8 cellular contexts compared by ENCODE assay signal in genomic region chr7:151110941-151111645, GRCh38. TPM values are rescaled to one million over a fixed set of nuclear protein-coding genes. Genes with fewer than 3 reads are reported as not detected.
DNase-seq lines count a peak whose midpoint lies in the region; ATAC-seq lines count a peak whose summit lies in the region.

No MANE protein-coding gene starts in this region.

- no peak overlapping the region for H3K9ac ChIP-seq in mesendoderm (ENCODE audit: low read length)

- H2AK5ac ChIP-seq in mesendoderm (ENCODE audit: low read length): no peak overlapping the region

- H3K4me3 ChIP-seq in mesendoderm (ENCODE audit: low read length): no peak overlapping the region

- H3K4me3 Mint-ChIP-seq in activated CD4-positive, alpha-beta memory T cell treated with anti-CD3 and anti-CD28 coated beads for 36 hours: no peak overlapping the region

- no CpG with 5 or more reads among the region's 20 CpGs for WGBS in mesendoderm (ENCODE audit: extremely low coverage, insufficient coverage, low lambda C conversion rate)

- no peaks in the 10 kb centered on the region for H3K27me3 ChIP-seq in mesendoderm (ENCODE audit: insufficient read depth, low read length, poor library complexity)

- H3K9me3 Mint-ChIP-seq in activated CD4-positive, alpha-beta memory T cell treated with anti-CD3 and anti-CD28 coated beads for 36 hours: no peaks in the 10 kb centered on the region

- no peak overlapping the region for H2BK5ac ChIP-seq in mesendoderm (ENCODE audit: low read length)

- peak; percentile 85 for ATAC-seq in HG02852 (IDR thresholded peaks at IDR 0.05; ENCODE audit: unreplicated experiment)

- CTCF ChIA-PET in activated CD4-positive, alpha-beta memory T cell treated with anti-CD3 and anti-CD28 coated beads for 36 hours (lab: Charles Lee): interaction anchor here (0.5 to 7.7 kb wide), 32 partner anchors 9 to 222 kb away, joined by 3 to 44 read pairs (median 4); partner anchors contain the start of genes ABCB8, AGAP3, FASTK and TMUB1

- H3K79me2 ChIP-seq in mesendoderm (ENCODE audit: control insufficient read depth, insufficient read depth, low read length): no peaks in the 10 kb centered on the region

- DNase-seq in SKM-1 treated with dmso at 0.1 percent for 144 hours (lab: John Stamatoyannopoulos, UW; ENCODE audit: unreplicated experiment) (peak; percentile 9), SKM-1 (lab: John Stamatoyannopoulos, UW; ENCODE audit: unreplicated experiment) (no peak), NCI-H2196 treated with DMSO at 0.1 percent for 48 hours (lab: John Stamatoyannopoulos, UW; ENCODE audit: unreplicated experiment) (peak; percentile 6), mesendoderm (peak; percentile 81)
- DNase-seq in activated CD4-positive, alpha-beta memory T cell treated with anti-CD3 and anti-CD28 coated beads for 36 hours: peak; percentile 83
- DNase-seq in effector CD4-positive, alpha-beta T cell: peak; percentile 75
- DNase-seq in stimulated activated CD8-positive, alpha-beta memory T cell treated with anti-CD3 and anti-CD28 coated beads, Interleukin-4, amount 100 ng/mL, for 1 hour (ENCODE audit: low read depth in 2 of 2, low spot score in 1 of 2): peak; percentile 28 to 57

- peaks cover 4% of the 10 kb centered on the region for H3K4me1 Mint-ChIP-seq in activated CD4-positive, alpha-beta memory T cell treated with anti-CD3 and anti-CD28 coated beads for 36 hours (ENCODE audit: low read depth)

- H3K18ac ChIP-seq in mesendoderm (ENCODE audit: low read length): no peak overlapping the region

- no peak overlapping the region for H4K8ac ChIP-seq in mesendoderm (ENCODE audit: low read depth, low read length)

- H2BK120ac ChIP-seq in mesendoderm (ENCODE audit: low read depth, low read length): no peak overlapping the region

- POLR2A ChIA-PET in activated CD4-positive, alpha-beta memory T cell treated with anti-CD3 and anti-CD28 coated beads for 36 hours (lab: Charles Lee): no interaction called here

- no peak overlapping the region for H4K5ac ChIP-seq in mesendoderm (ENCODE audit: low read length)

- H3K36me3 ChIP-seq in mesendoderm (ENCODE audit: control insufficient read depth, insufficient read depth, low read length): no peaks in the 10 kb centered on the region

- no peak overlapping the region for H2BK15ac ChIP-seq in mesendoderm (replicated peaks; ENCODE audit: low read depth)

- peaks cover 5% of the 10 kb centered on the region for H3K79me1 ChIP-seq in mesendoderm (ENCODE audit: low read length)

- H3K4me1 ChIP-seq in mesendoderm (ENCODE audit: control insufficient read depth, low read depth, low read length): peaks cover 11% of the 10 kb centered on the region

- intact Hi-C loops in activated CD4-positive, alpha-beta memory T cell treated with anti-CD3 and anti-CD28 coated beads for 36 hours (cut with micrococcal nuclease): loop anchor here (1.0 to 5.0 kb wide), 4 partner anchors 20 to 214 kb away; partner anchors contain the start of gene ABCB8

- H3K56ac ChIP-seq in mesendoderm (ENCODE audit: low read length): peak overlapping the region; percentile 60

- H3K36me3 Mint-ChIP-seq in activated CD4-positive, alpha-beta memory T cell treated with anti-CD3 and anti-CD28 coated beads for 36 hours: no peaks in the 10 kb centered on the region

- H3K4ac ChIP-seq in mesendoderm (ENCODE audit: low read depth, low read length): no peak overlapping the region

- no peak overlapping the region for H3K4me2 ChIP-seq in mesendoderm (ENCODE audit: low read length)

- H3K27ac Mint-ChIP-seq in activated CD4-positive, alpha-beta memory T cell treated with anti-CD3 and anti-CD28 coated beads for 36 hours: no peak overlapping the region

- H3K27ac ChIP-seq in mesendoderm (ENCODE audit: low read depth, low read length): no peak overlapping the region

- peaks cover 5% of the 10 kb centered on the region for H3K27me3 Mint-ChIP-seq in activated CD4-positive, alpha-beta memory T cell treated with anti-CD3 and anti-CD28 coated beads for 36 hours

- no peak overlapping the region for H3K23ac ChIP-seq in mesendoderm (ENCODE audit: low read length)

RNA-seq across cellular contexts. Expression of gene AGAP3, which starts 24.8 kb away (rescaled TPM):
- total RNA-seq in activated CD4-positive, alpha-beta memory T cell treated with anti-CD3 and anti-CD28 coated beads for 36 hours: 10 to 100 TPM; 29.8 to 36.5 TPM
- 27.6 TPM for polyA plus RNA-seq in mesendoderm (2013, experiment 1 of 2)
- 26.4 TPM for polyA plus RNA-seq in mesendoderm (2013, experiment 2 of 2)

RNA-seq across cellular contexts. Expression of gene TMUB1, which starts 27.8 kb away (rescaled TPM):
- 10 to 100 TPM; 53.8 to 60.9 TPM for total RNA-seq in activated CD4-positive, alpha-beta memory T cell treated with anti-CD3 and anti-CD28 coated beads for 36 hours
- polyA plus RNA-seq in mesendoderm (2013, experiment 1 of 2): 43.1 TPM
- 42.0 TPM for polyA plus RNA-seq in mesendoderm (2013, experiment 2 of 2)

RNA-seq across cellular contexts. Expression of gene FASTK, which starts 30.5 kb away (rescaled TPM):
- 10 to 100 TPM; 56.8 to 57.4 TPM for total RNA-seq in activated CD4-positive, alpha-beta memory T cell treated with anti-CD3 and anti-CD28 coated beads for 36 hours
- 29.3 TPM for polyA plus RNA-seq in mesendoderm (2013, experiment 1 of 2)
- 27.9 TPM for polyA plus RNA-seq in mesendoderm (2013, experiment 2 of 2)

RNA-seq across cellular contexts. Expression of gene SLC4A2, which starts 51.7 kb away (rescaled TPM):
- total RNA-seq in activated CD4-positive, alpha-beta memory T cell treated with anti-CD3 and anti-CD28 coated beads for 36 hours: 10 to 100 TPM; 46.7 to 50.5 TPM
- 51.8 TPM for polyA plus RNA-seq in mesendoderm (2013, experiment 1 of 2)
- 53.3 TPM for polyA plus RNA-seq in mesendoderm (2013, experiment 2 of 2)

RNA-seq across cellular contexts. Expression of gene CDK5, which starts 53.4 kb away (rescaled TPM):
- total RNA-seq in activated CD4-positive, alpha-beta memory T cell treated with anti-CD3 and anti-CD28 coated beads for 36 hours: 10 to 100 TPM; 12.8 to 14.1 TPM
- 9.7 TPM for polyA plus RNA-seq in mesendoderm (2013, experiment 1 of 2)
- polyA plus RNA-seq in mesendoderm (2013, experiment 2 of 2): 10.1 TPM
